ENCODE assay signal across 14 cellular contexts in the genomic region with DNA sequence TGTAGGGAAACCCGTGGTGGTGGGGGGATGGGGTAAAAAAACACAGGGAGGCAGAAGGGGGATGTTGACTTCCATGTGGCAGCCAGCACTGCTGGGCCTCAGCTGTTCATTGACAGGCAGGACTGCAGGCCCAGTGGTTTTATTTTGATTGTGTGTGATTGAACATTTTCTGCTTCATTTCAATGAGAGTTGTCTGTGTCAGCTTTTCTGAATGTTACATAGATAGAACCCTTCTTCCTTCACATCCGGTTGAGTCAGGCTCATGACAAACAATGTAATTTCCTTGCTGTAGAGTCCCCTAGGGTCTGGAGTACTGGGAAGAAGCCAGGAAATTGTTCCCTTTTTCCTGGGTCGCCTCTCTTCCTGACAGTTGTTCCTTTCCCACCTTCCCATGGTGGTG. TPM values are rescaled to one million over a fixed set of nuclear protein-coding genes. Genes with fewer than 3 reads are reported as not detected.
A peak's percentile ranks its signal among the peaks of the same experiment; 100 is the strongest.
DNase-seq lines count a peak whose midpoint lies in the region; ATAC-seq, FAIRE-seq and TF ChIP-seq lines count a peak whose summit lies in the region.
"Had no signal": no experiment of that assay in that cellular context is flagged by ENCODE, and none has a peak within 500 bp of the region (broad histone marks: within the 10 kb centered on the region; RNA-seq: fewer than 3 reads in every experiment).

No MANE protein-coding gene starts in this region.

- H3K27me3 Mint-ChIP-seq in T-helper 17 cell: peaks cover under 1% of the 10 kb centered on the region

- H3K36me3 Mint-ChIP-seq in T-helper 17 cell (ENCODE audit: low read depth): no peaks in the 10 kb centered on the region

- H3K9me3 ChIP-seq in T-helper 17 cell (ENCODE audit: control insufficient read depth, low read length, poor library complexity, severe bottlenecking): no peaks in the 10 kb centered on the region

- H3K4me1 Mint-ChIP-seq in T-helper 17 cell: peaks cover 5% of the 10 kb centered on the region

- no peak for FAIRE-seq in bronchial epithelial cell (lab: Jason Lieb, UNC)
- FAIRE-seq: urothelium cell line had no signal

- ATAC-seq in left lobe of liver (peak; percentile 41), T-helper 17 cell (no peak)

- no peak for TF ChIP-seq CTCF in bronchial epithelial cell (IDR thresholded peaks at IDR 0.05; ENCODE audit: insufficient read depth, low read length, severe bottlenecking)

- no peak overlapping the region for H3K27ac Mint-ChIP-seq in T-helper 17 cell

- H3K27me3 ChIP-seq in bronchial epithelial cell (ENCODE audit: control insufficient read depth, insufficient read depth, low read length): no peaks in the 10 kb centered on the region

- H3K36me3 ChIP-seq in bronchial epithelial cell (ENCODE audit: control insufficient read depth, insufficient read depth, low read length): no peaks in the 10 kb centered on the region

- DNase-seq in DMS53 (lab: John Stamatoyannopoulos, UW) (peak; percentile 57), NCI-H1694 (lab: John Stamatoyannopoulos, UW) (peak; percentile 40), bronchial epithelial cell (ENCODE audit: low read depth) (peak; percentile 63), left lobe of liver (ENCODE audit: low spot score) (no peak), NAMALWA (ENCODE audit: low spot score) (no peak), T-helper 17 cell (no peak)
- DNase-seq in activated naive CD4-positive, alpha-beta T cell (lab: John Stamatoyannopoulos, UW): no peak
- DNase-seq in activated CD4-positive, alpha-beta T cell treated with anti-CD3 and anti-CD28 coated beads for 1 hour: no peak
- DNase-seq: activated B cell treated with CpG ODN at 0.5 μM for 24 hours, Calu3, NCI-H187, SHP77 had no signal

- no peak overlapping the region for H3K4me3 Mint-ChIP-seq in T-helper 17 cell
- H3K4me3 Mint-ChIP-seq: activated B cell treated with CpG ODN at 0.5 μM for 24 hours had no signal

- H3K4me3 ChIP-seq in bronchial epithelial cell (ENCODE audit: low read depth, low read length): no peak overlapping the region
- H3K4me3 ChIP-seq: smooth muscle cell had no signal

RNA-seq across cellular contexts. Expression of a gene that starts 8.2 kb away (rescaled TPM):
- total RNA-seq in bronchial epithelial cell: 3.3 and 8.7 TPM in 2 replicates
- 2.1 TPM for total RNA-seq in left lobe of liver
- total RNA-seq in T-helper 17 cell: 1 to 10 TPM in 1 of 2 donors, under 1 TPM in 1; 0.99 to 1.3 TPM

RNA-seq across cellular contexts. Expression of a gene that starts 26.9 kb away (rescaled TPM):
- total RNA-seq in bronchial epithelial cell: 55.3 and 66.6 TPM in 2 replicates
- 134 TPM for total RNA-seq in left lobe of liver
- total RNA-seq in T-helper 17 cell: 10 to 100 TPM; 56.1 to 72.9 TPM

RNA-seq across cellular contexts. Expression of a gene that starts 30.6 kb away (rescaled TPM):
- total RNA-seq in bronchial epithelial cell (0.13 and 1.3 TPM in 2 replicates), left lobe of liver (0.73 TPM), T-helper 17 cell (1 to 10 TPM; 3.9 to 4.3 TPM)

RNA-seq across cellular contexts. Expression of a gene that starts 58.1 kb away (rescaled TPM):
- 67.3 and 72.4 TPM in 2 replicates for total RNA-seq in bronchial epithelial cell
- total RNA-seq in left lobe of liver: 15.8 TPM
- 10 to 100 TPM; 47.8 to 65.7 TPM for total RNA-seq in T-helper 17 cell

RNA-seq across cellular contexts. Expression of a gene that starts 58.6 kb away (rescaled TPM):
- total RNA-seq in bronchial epithelial cell (13.2 and 14.8 TPM in 2 replicates), left lobe of liver (5.4 TPM), T-helper 17 cell (1 to 10 TPM; 8.9 to 9.5 TPM)

Comparison
In these comparisons a context has a peak if more than half of its experiments do, and no peak if none do; other contexts are left out.
1. DNase-seq: peak in DMS53 (single experiment), NCI-H1694 (single experiment) and bronchial epithelial cell (single experiment); none in left lobe of liver (single experiment), activated naive CD4-positive, alpha-beta T cell (0 of 4), activated CD4-positive, alpha-beta T cell treated with anti-CD3 and anti-CD28 coated beads for 1 hour (single experiment), NAMALWA (single experiment) and T-helper 17 cell (0 of 3).